21 cellular contexts compared by ENCODE assay signal in genomic region chr18:12823892-12824291, GRCh38.
DNase-seq lines count a peak whose midpoint lies in the region; ATAC-seq and TF ChIP-seq lines count a peak whose summit lies in the region.
"Had no signal": no experiment of that assay in that cellular context is flagged by ENCODE, and none has a peak within 500 bp of the region (broad histone marks: within the 10 kb centered on the region; RNA-seq: fewer than 3 reads in every experiment).

No MANE protein-coding gene starts in this region.

- DNase-seq in activated naive CD4-positive, alpha-beta T cell treated with anti-CD3 and anti-CD28 coated beads, Interleukin-2, amount 50 U/mL, for 72 hours (ENCODE audit: low spot score in 2 of 2) = no peak
- no peak for DNase-seq in activated naive CD4-positive, alpha-beta T cell treated with anti-CD3 and anti-CD28 coated beads for 36 hours
- DNase-seq in GM23248 (peak; percentile 19), Panc1 (ENCODE audit: low read depth, low spot score) (no peak), T-helper 9 cell (no peak), vagina (ENCODE audit: extremely low spot score in 2 of 2) (no peak)
- DNase-seq in stimulated activated effector memory CD8-positive, alpha-beta T cell treated with anti-CD3 and anti-CD28 coated beads, Interleukin-12 subunit alpha, Interleukin-12 subunit beta, amount 100 ng/mL, for 72 hours (ENCODE audit: low spot score in 2 of 2) = no peak
- DNase-seq: ACHN; BE2C; C1 segment of cervical spinal cord; CD4-positive, CD25-positive, alpha-beta regulatory T cell; CD8-positive, alpha-beta memory T cell; COR-L47; DMS 273 treated with DMSO at 0.1 percent for 48 hours; DMS53; DND-41; EL; GOT3; H7 had no signal

- 94 to 95% methylated on average over 2 of the region's 2 CpGs for WGBS in GM23248 (ENCODE audit: low coverage in 1 of 2, low lambda C conversion rate in 2 of 2, missing lambda C conversion rate in 2 of 2), 2 experiments

- H3K36me3 ChIP-seq in GM23248 (ENCODE audit: low read depth) (peaks cover 22% of the 10 kb centered on the region), Panc1 (ENCODE audit: control insufficient read depth, insufficient read depth, low read length) (peaks cover 5% of the 10 kb centered on the region), vagina (peaks cover 0 to 26% of the 10 kb centered on the region in 2 donors)
- H3K36me3 ChIP-seq: BE2C had no signal

- TF ChIP-seq CTCF in Panc1 (IDR thresholded peaks at IDR 0.05) (no peak), vagina (IDR thresholded peaks at IDR 0.05) (no peak)

- TSS peak; percentile 36 for BruUV-seq in Panc1 (replicated peaks; lab: Mats Ljungman, UMichigan)

- H3K27me3 ChIP-seq in GM23248 (replicated peaks; ENCODE audit: insufficient read depth) (no peaks in the 10 kb centered on the region), Panc1 (ENCODE audit: control insufficient read depth, insufficient read depth, low read length) (no peaks in the 10 kb centered on the region), vagina (no peaks in the 10 kb centered on the region)
- H3K27me3 ChIP-seq: BE2C had no signal

- intact Hi-C loops in activated naive CD4-positive, alpha-beta T cell treated with anti-CD3 and anti-CD28 coated beads for 36 hours (cut with micrococcal nuclease) = loop anchor here (2.0 kb wide), 1 partner anchor 15 kb away; no protein-coding TSS in a partner anchor
- intact Hi-C loops in Panc1 (cut with micrococcal nuclease; ENCODE audit: unreplicated experiment) = no loop called here
- intact Hi-C loops in vagina (cut with DNase I) = no loop called here

- no peaks in the 10 kb centered on the region for H3K9me3 Mint-ChIP-seq in activated naive CD4-positive, alpha-beta T cell treated with anti-CD3 and anti-CD28 coated beads, Interleukin-2, amount 50 U/mL, for 72 hours
- peaks cover 3% of the 10 kb centered on the region for H3K9me3 Mint-ChIP-seq in activated naive CD4-positive, alpha-beta T cell treated with anti-CD3 and anti-CD28 coated beads for 36 hours
- no peaks in the 10 kb centered on the region for H3K9me3 Mint-ChIP-seq in stimulated activated effector memory CD8-positive, alpha-beta T cell treated with anti-CD3 and anti-CD28 coated beads, Interleukin-12 subunit alpha, Interleukin-12 subunit beta, amount 100 ng/mL, for 72 hours

- no peaks in the 10 kb centered on the region for H3K27me3 Mint-ChIP-seq in activated naive CD4-positive, alpha-beta T cell treated with anti-CD3 and anti-CD28 coated beads for 36 hours (ENCODE audit: low read depth)
- H3K27me3 Mint-ChIP-seq: CD4-positive, CD25-positive, alpha-beta regulatory T cell; CD8-positive, alpha-beta memory T cell; IgD-negative memory B cell had no signal

- no peaks in the 10 kb centered on the region for H3K4me1 ChIP-seq in GM23248 (ENCODE audit: insufficient read depth)
- H3K4me1 ChIP-seq in Panc1 (ENCODE audit: control insufficient read depth, insufficient read depth, low read length) = no peaks in the 10 kb centered on the region
- H3K4me1 ChIP-seq in vagina = no peaks in the 10 kb centered on the region
- H3K4me1 ChIP-seq: BE2C had no signal

- peaks cover 7% of the 10 kb centered on the region for H3F3A ChIP-seq in GM23248 (ENCODE audit: insufficient read depth)

- H3K27ac ChIP-seq in GM23248 (no peak overlapping the region), Panc1 (ENCODE audit: low read length) (no peak overlapping the region), vagina (no peak overlapping the region)

- H3K4me3 ChIP-seq in GM23248 (no peak overlapping the region), Panc1 (ENCODE audit: low read depth in 2 of 2, low read length in 2 of 2) (no peak overlapping the region), vagina (no peak overlapping the region)
- H3K4me3 ChIP-seq: GM12878 had no signal

- H3K4me3 Mint-ChIP-seq in activated naive CD4-positive, alpha-beta T cell treated with anti-CD3 and anti-CD28 coated beads for 36 hours = no peak overlapping the region
- H3K4me3 Mint-ChIP-seq in stimulated activated effector memory CD8-positive, alpha-beta T cell treated with anti-CD3 and anti-CD28 coated beads, Interleukin-12 subunit alpha, Interleukin-12 subunit beta, amount 100 ng/mL, for 72 hours = no peak overlapping the region
- H3K4me3 Mint-ChIP-seq: CD4-positive, CD25-positive, alpha-beta regulatory T cell; CD8-positive, alpha-beta memory T cell; IgD-negative memory B cell had no signal

- H3K36me3 Mint-ChIP-seq in activated naive CD4-positive, alpha-beta T cell treated with anti-CD3 and anti-CD28 coated beads, Interleukin-2, amount 50 U/mL, for 72 hours = peaks cover 6 to 33% of the 10 kb centered on the region in 2 donors
- peaks cover 33% of the 10 kb centered on the region for H3K36me3 Mint-ChIP-seq in activated naive CD4-positive, alpha-beta T cell treated with anti-CD3 and anti-CD28 coated beads for 36 hours (ENCODE audit: low read depth)
- H3K36me3 Mint-ChIP-seq in stimulated activated effector memory CD8-positive, alpha-beta T cell treated with anti-CD3 and anti-CD28 coated beads, Interleukin-12 subunit alpha, Interleukin-12 subunit beta, amount 100 ng/mL, for 72 hours = peaks cover 88% of the 10 kb centered on the region

- no peaks in the 10 kb centered on the region for H3K79me2 ChIP-seq in GM23248 (ENCODE audit: insufficient read depth)

- CTCF ChIA-PET in activated naive CD4-positive, alpha-beta T cell treated with anti-CD3 and anti-CD28 coated beads for 36 hours (lab: Charles Lee) = interaction anchor here (0.6 to 1.3 kb wide), 2 partner anchors 9 to 65 kb away, joined by 3 read pairs; no protein-coding TSS in a partner anchor
- CTCF ChIA-PET in Panc1 (lab: Charles Lee) = no interaction called here

- no peak overlapping the region for H3K4me2 ChIP-seq in GM23248 (ENCODE audit: unreplicated experiment)

- H3K9ac ChIP-seq in GM23248 = no peak overlapping the region

- in situ Hi-C loops in GM23248 (cut with MboI) (no loop called here), Panc1 (cut with HindIII; ENCODE audit: low pct_unique_long_range_greater_than_20kb, low sequenced_read_pairs) (no loop called here)

- peak; percentile 48 to 62 for ATAC-seq in activated naive CD4-positive, alpha-beta T cell treated with anti-CD3 and anti-CD28 coated beads, Interleukin-2, amount 50 U/mL, for 72 hours
- ATAC-seq in Panc1 = no peak
- peak; percentile 47 for ATAC-seq in stimulated activated effector memory CD8-positive, alpha-beta T cell treated with anti-CD3 and anti-CD28 coated beads, Interleukin-12 subunit alpha, Interleukin-12 subunit beta, amount 100 ng/mL, for 72 hours
- ATAC-seq: GM12878 had no signal

- no peak overlapping the region for H3K27ac Mint-ChIP-seq in activated naive CD4-positive, alpha-beta T cell treated with anti-CD3 and anti-CD28 coated beads, Interleukin-2, amount 50 U/mL, for 72 hours
- H3K27ac Mint-ChIP-seq in activated naive CD4-positive, alpha-beta T cell treated with anti-CD3 and anti-CD28 coated beads for 36 hours = no peak overlapping the region
- no peak overlapping the region for H3K27ac Mint-ChIP-seq in stimulated activated effector memory CD8-positive, alpha-beta T cell treated with anti-CD3 and anti-CD28 coated beads, Interleukin-12 subunit alpha, Interleukin-12 subunit beta, amount 100 ng/mL, for 72 hours
- H3K27ac Mint-ChIP-seq: CD4-positive, CD25-positive, alpha-beta regulatory T cell; IgD-negative memory B cell had no signal

- POLR2A ChIA-PET in Panc1 (lab: Charles Lee) = interaction anchor here (0.5 kb wide), 2 partner anchors 37 to 60 kb away, joined by 5 to 7 read pairs; no protein-coding TSS in a partner anchor

- H3K9me2 ChIP-seq in GM23248 (ENCODE audit: insufficient read depth) = no peaks in the 10 kb centered on the region

- H3K9me3 ChIP-seq in GM23248 (ENCODE audit: low read depth) = no peaks in the 10 kb centered on the region
- H3K9me3 ChIP-seq in Panc1 (ENCODE audit: control insufficient read depth, insufficient read depth, low read depth, low read length) = peaks cover 5% of the 10 kb centered on the region; the same call in 1 of the 2 replicates
- H3K9me3 ChIP-seq in vagina = no peaks in the 10 kb centered on the region
- H3K9me3 ChIP-seq: BE2C had no signal

- H3K4me1 Mint-ChIP-seq in activated naive CD4-positive, alpha-beta T cell treated with anti-CD3 and anti-CD28 coated beads for 36 hours (ENCODE audit: low read depth) = peaks cover 28% of the 10 kb centered on the region
- H3K4me1 Mint-ChIP-seq in stimulated activated effector memory CD8-positive, alpha-beta T cell treated with anti-CD3 and anti-CD28 coated beads, Interleukin-12 subunit alpha, Interleukin-12 subunit beta, amount 100 ng/mL, for 72 hours = peaks cover 16% of the 10 kb centered on the region

- no peak for TF ChIP-seq POLR2A in vagina (IDR thresholded peaks at IDR 0.05)

- no peaks in the 10 kb centered on the region for H4K20me1 ChIP-seq in GM23248 (ENCODE audit: insufficient read depth)

- no peak overlapping the region for H2AFZ ChIP-seq in GM23248
